In genomic region chr11:14388352-14388751, GRCh38 we compare ENCODE assay signal across 21 cellular contexts.
"Had no signal": no experiment of that assay in that cellular context is flagged by ENCODE, and none has a peak within 500 bp of the region (broad histone marks: within the 10 kb centered on the region; RNA-seq: fewer than 3 reads in every experiment).

No MANE protein-coding gene starts in this region.

- FAIRE-seq: endometrium, keratinocyte had no signal

- H3K4me3 Mint-ChIP-seq: immature natural killer cell; memory B cell; naive B cell; nephron; stimulated activated naive B cell treated with anti-CD40 and anti-IgM and Interleukin-4, amounts not matched to agents 10 μg/mL and 1 μg/mL and 100 μg/mL, for 72 hours; stimulated activated naive CD8-positive, alpha-beta T cell treated with anti-CD3 and anti-CD28 coated beads, Interleukin-15, amount 100 ng/mL, for 72 hours had no signal

- ATAC-seq: esophagus mucosa; gastroesophageal sphincter; left cardiac atrium; lower lobe of right lung; sciatic nerve; stimulated activated naive B cell treated with anti-CD40 and anti-IgM and Interleukin-4, amounts not matched to agents 10 μg/mL and 1 μg/mL and 100 μg/mL, for 72 hours; stimulated activated naive CD8-positive, alpha-beta T cell treated with anti-CD3 and anti-CD28 coated beads, Interleukin-15, amount 100 ng/mL, for 72 hours had no signal

- H3K27ac ChIP-seq: gastroesophageal sphincter, left ventricle myocardium inferior, lower lobe of right lung, skin epidermis, testis, tibial nerve had no signal

- H3K9me3 ChIP-seq: gastroesophageal sphincter, left ventricle myocardium inferior, lower lobe of right lung, testis, tibial nerve had no signal

- H3K9me3 Mint-ChIP-seq: immature natural killer cell; memory B cell; naive B cell; nephron; stimulated activated naive B cell treated with anti-CD40 and anti-IgM and Interleukin-4, amounts not matched to agents 10 μg/mL and 1 μg/mL and 100 μg/mL, for 72 hours had no signal

- H3K36me3 ChIP-seq: gastroesophageal sphincter, left ventricle myocardium inferior, lower lobe of right lung, tibial nerve had no signal

- H3K4me1 ChIP-seq: lower lobe of right lung, tibial nerve had no signal

- H3K4me1 Mint-ChIP-seq: nephron; stimulated activated naive B cell treated with anti-CD40 and anti-IgM and Interleukin-4, amounts not matched to agents 10 μg/mL and 1 μg/mL and 100 μg/mL, for 72 hours; stimulated activated naive CD8-positive, alpha-beta T cell treated with anti-CD3 and anti-CD28 coated beads, Interleukin-15, amount 100 ng/mL, for 72 hours had no signal

- H3K27ac Mint-ChIP-seq: memory B cell; nephron; stimulated activated naive B cell treated with anti-CD40 and anti-IgM and Interleukin-4, amounts not matched to agents 10 μg/mL and 1 μg/mL and 100 μg/mL, for 72 hours; stimulated activated naive CD8-positive, alpha-beta T cell treated with anti-CD3 and anti-CD28 coated beads, Interleukin-15, amount 100 ng/mL, for 72 hours had no signal

- H3K4me3 ChIP-seq: gastroesophageal sphincter, left ventricle myocardium inferior, lower lobe of right lung, skin epidermis, testis, tibial nerve had no signal

- H3K27me3 Mint-ChIP-seq: memory B cell had no signal

- H3K36me3 Mint-ChIP-seq: memory B cell; naive B cell; stimulated activated naive B cell treated with anti-CD40 and anti-IgM and Interleukin-4, amounts not matched to agents 10 μg/mL and 1 μg/mL and 100 μg/mL, for 72 hours had no signal

- DNase-seq: effector memory CD4-positive, alpha-beta T cell; glutamatergic neuron; immature natural killer cell; left cardiac atrium; left ventricle myocardium inferior; lower lobe of right lung; naive B cell; stimulated activated CD4-positive, alpha-beta T cell treated with anti-CD3 and anti-CD28 coated beads, Interleukin-2, amount 100 ng/mL, for 24 hours; stimulated activated CD4-positive, alpha-beta T cell treated with anti-CD3 and anti-CD28 coated beads, Interleukin-4, amount 100 ng/mL, for 4 hours; stimulated activated naive B cell treated with anti-CD40 and anti-IgM and Interleukin-4, amounts not matched to agents 10 μg/mL and 1 μg/mL and 100 μg/mL, for 72 hours; stimulated activated naive CD8-positive, alpha-beta T cell treated with anti-CD3 and anti-CD28 coated beads, Interleukin-15, amount 100 ng/mL, for 72 hours; testis had no signal

- H3K27me3 ChIP-seq: gastroesophageal sphincter, testis, tibial nerve had no signal
